In genomic region chr5:38554860-38555259, GRCh38 we compare ENCODE assay signal across 11 cellular contexts. TPM values are rescaled to one million over a fixed set of nuclear protein-coding genes. Genes with fewer than 3 reads are reported as not detected.
DNase-seq lines count a peak whose midpoint lies in the region; ATAC-seq and TF ChIP-seq lines count a peak whose summit lies in the region.
"Had no signal": no experiment of that assay in that cellular context is flagged by ENCODE, and none has a peak within 500 bp of the region (broad histone marks: within the 10 kb centered on the region; RNA-seq: fewer than 3 reads in every experiment).

No MANE protein-coding gene starts in this region.

- H3K27ac ChIP-seq in breast epithelium (peak overlapping the region; percentile 93 to 97), right lobe of liver (peak overlapping the region in 2 of 3 donors; percentile 74 to 76)

- TF ChIP-seq CTCF in breast epithelium (IDR thresholded peaks at IDR 0.05) (no peak), right lobe of liver (IDR thresholded peaks at IDR 0.05) (no peak)

- H3K9me3 ChIP-seq in breast epithelium, result no peaks in the 10 kb centered on the region
- no peaks in the 10 kb centered on the region for H3K9me3 ChIP-seq in right lobe of liver

- intact Hi-C loops in breast epithelium (cut with DNase I; ENCODE audit: low total_unique reads), result no loop called here
- intact Hi-C loops in right lobe of liver (cut with DNase I), result no loop called here

- no peaks in the 10 kb centered on the region for H3K27me3 ChIP-seq in breast epithelium
- H3K27me3 ChIP-seq in right lobe of liver, result no peaks in the 10 kb centered on the region

- TF ChIP-seq POLR2A in breast epithelium (IDR thresholded peaks at IDR 0.05), result no peak
- TF ChIP-seq POLR2A in right lobe of liver (IDR thresholded peaks at IDR 0.05), result no peak

- peak; percentile 68 for DNase-seq in NCI-H510A treated with DMSO at 0.1 percent for 48 hours (lab: John Stamatoyannopoulos, UW)
- no peak for DNase-seq in NCI-H510A (lab: John Stamatoyannopoulos, UW)
- no peak for DNase-seq in breast epithelium (ENCODE audit: low spot score in 2 of 2)
- DNase-seq in right lobe of liver, result no peak
- peak; percentile 69 for DNase-seq in superior temporal gyrus (ENCODE audit: extremely low spot score)
- DNase-seq in glomerular visceral epithelial cell (ENCODE audit: extremely low spot score), result no peak
- no peak for DNase-seq in hippocampal formation (lab: John Stamatoyannopoulos, UW)
- DNase-seq in cortex of kidney (lab: John Stamatoyannopoulos, UW), result no peak
- DNase-seq: activated CD8-positive, alpha-beta memory T cell treated with anti-CD3 and anti-CD28 coated beads, Interleukin-2, amount 50 U/mL, for 4 hours had no signal

- 53% methylated on average over 4 of the region's 4 CpGs for WGBS in right lobe of liver (ENCODE audit: insufficient coverage, low coverage, low lambda C conversion rate, missing lambda C conversion rate)

- ATAC-seq in right lobe of liver, result no peak
- ATAC-seq: K562 had no signal

- H3K4me1 ChIP-seq in breast epithelium (peaks cover 0 to 5% of the 10 kb centered on the region in 2 donors), right lobe of liver (peaks cover 0 to 12% (median 2%) of the 10 kb centered on the region in 4 donors)

- H3K4me3 ChIP-seq in breast epithelium (peak overlapping the region; percentile 83 to 91 (median 88)), right lobe of liver (peak overlapping the region; percentile 37 to 66 (median 61))
- H3K4me3 ChIP-seq: K562 had no signal

- no peaks in the 10 kb centered on the region for H3K36me3 ChIP-seq in breast epithelium
- H3K36me3 ChIP-seq in right lobe of liver, result no peaks in the 10 kb centered on the region

RNA-seq across cellular contexts. Expression of gene LIFR, which starts 1.6 kb away (rescaled TPM):
- total RNA-seq in breast epithelium, result 100 to 1,000 TPM; 179 to 225 (median 222) TPM
- total RNA-seq in right lobe of liver, result 10 to 100 TPM; 14.3 to 52.1 (median 28.2) TPM
- total RNA-seq: OCI-LY7 had no signal

Comparison
In these comparisons a context has a peak if more than half of its experiments do, and no peak if none do; other contexts are left out.
1. DNase-seq: peak in NCI-H510A treated with DMSO at 0.1 percent for 48 hours (single experiment) and superior temporal gyrus (single experiment); none in NCI-H510A (single experiment), breast epithelium (0 of 2), right lobe of liver (0 of 3), glomerular visceral epithelial cell (single experiment), hippocampal formation (0 of 2) and cortex of kidney (single experiment).